24 cellular contexts compared by ENCODE assay signal in genomic region chr6:4598384-4598783, GRCh38.
"Had no signal": no experiment of that assay in that cellular context is flagged by ENCODE, and none has a peak within 500 bp of the region (broad histone marks: within the 10 kb centered on the region; RNA-seq: fewer than 3 reads in every experiment).

No MANE protein-coding gene starts in this region.

- H3K27ac ChIP-seq: HL-60, RWPE1, SJSA1, SK-N-MC had no signal

- H3K36me3 ChIP-seq: SJSA1 had no signal

- H3K9me3 ChIP-seq: SJSA1 had no signal

- ATAC-seq: Panc1, Right ventricle myocardium inferior had no signal

- FAIRE-seq: HTR-8/SVneo had no signal

- H3K27me3 ChIP-seq: SJSA1 had no signal

- DNase-seq: KBM-7, MV-4-11, NCI-H1048, NCI-H1105, NCI-H1417, NCI-H1436 treated with DMSO at 0.1 percent for 48 hours, NCI-H1694, NCI-H1930, NCI-H2081, NCI-H2171, NCI-H226, NCI-H446, NCI-H510A, NCI-H524 treated with DMSO at 0.1 percent for 48 hours, NCI-H69, NCI-H774, SIG-M5 had no signal

- H3K4me3 ChIP-seq: SJSA1, SK-N-MC had no signal
